ENCODE assay signal across 18 cellular contexts in genomic region chr6:36743538-36744441, GRCh38. TPM values are rescaled to one million over a fixed set of nuclear protein-coding genes. Genes with fewer than 3 reads are reported as not detected.
A peak's percentile ranks its signal among the peaks of the same experiment; 100 is the strongest.
DNase-seq lines count a peak whose midpoint lies in the region; ATAC-seq, FAIRE-seq and TF ChIP-seq lines count a peak whose summit lies in the region.
"Had no signal": no experiment of that assay in that cellular context is flagged by ENCODE, and none has a peak within 500 bp of the region (broad histone marks: within the 10 kb centered on the region; RNA-seq: fewer than 3 reads in every experiment).

No MANE protein-coding gene starts in this region.

- intact Hi-C loops in K562 (cut with micrococcal nuclease) = no loop called here

- H3K36me3 ChIP-seq in BLaER1 (no peaks in the 10 kb centered on the region), K562 (ENCODE audit: control insufficient read depth, insufficient read depth, low read length) (no peaks in the 10 kb centered on the region), mucosa of rectum (ENCODE audit: control insufficient read depth in 2 of 2, insufficient read depth in 2 of 2, low read length in 2 of 2) (no peaks in the 10 kb centered on the region)
- H3K36me3 ChIP-seq: sigmoid colon had no signal

- H3K9ac ChIP-seq in BLaER1 (peak overlapping the region; percentile 29; the same call in 1 of the 2 replicates), K562 (ENCODE audit: insufficient read depth in 1 of 2, low read depth in 2 of 2, low read length in 2 of 2) (peak overlapping the region in 1 of 2 experiments; percentile 28; a peak in 1 of 4 replicates), mucosa of rectum (ENCODE audit: low read depth in 1 of 2, low read length in 2 of 2) (peak overlapping the region; percentile 58 to 84)

- 17% methylated on average over 24 of the region's 24 CpGs for WGBS in K562 (ENCODE audit: insufficient coverage, low coverage, missing lambda C conversion rate)

- TF ChIP-seq POLR2A in K562 (conservative IDR thresholded peaks at IDR 0.05) = no peak

- POLR2A ChIA-PET in K562 (lab: Yijun Ruan, JAX) = interaction anchor here (0.6 to 1.6 kb wide), 4 partner anchors 14 to 254 kb away, joined by 3 to 5 read pairs (median 3); no protein-coding TSS in a partner anchor

- H3K4me1 Mint-ChIP-seq in IgD-negative memory B cell = peaks cover 41 to 51% (median 46%) of the 10 kb centered on the region in 3 donors

- H3K27me3 Mint-ChIP-seq in IgD-negative memory B cell = no peaks in the 10 kb centered on the region

- no peaks in the 10 kb centered on the region for H3K9me1 ChIP-seq in K562 (ENCODE audit: control insufficient read depth, insufficient read depth, low read length)

- ATAC-seq in K562 = no peak
- ATAC-seq: SK-N-SH treated with all-trans-retinoic acid at 6 μM for 48 hours had no signal

- DNase-seq in K562 (ENCODE audit: extremely low read depth in 1 of 4, low spot score in 3 of 4) = peak in 2 of 4 experiments; percentile 70 to 71
- DNase-seq in GM19238 (ENCODE audit: insufficient read length, low spot score) = no peak
- DNase-seq in NCI-H226 = no peak
- DNase-seq in NCI-H187 (lab: John Stamatoyannopoulos, UW) = no peak
- DNase-seq in NCI-H2107 (lab: John Stamatoyannopoulos, UW) = no peak
- DNase-seq: activated gamma-delta T cell, AML-193, DMS 273 treated with DMSO at 0.1 percent for 48 hours, glutamatergic neuron, HFFc6, mesendoderm, NCI-H2081, sigmoid colon had no signal

- H3K4me1 ChIP-seq in BLaER1 (peaks cover 75% of the 10 kb centered on the region), K562 (replicated peaks in 1 of 2; ENCODE audit: control insufficient read depth in 2 of 2, insufficient read depth in 2 of 2, low read length in 2 of 2) (peaks cover 0 to 15% of the 10 kb centered on the region in 2 experiments; a peak in 4 of 5 replicates), mucosa of rectum (ENCODE audit: control insufficient read depth in 2 of 2, insufficient read depth in 2 of 2, low read length in 2 of 2) (peaks cover 22 to 27% of the 10 kb centered on the region in 2 donors)
- H3K4me1 ChIP-seq: sigmoid colon had no signal

- no peaks in the 10 kb centered on the region for H3K9me3 Mint-ChIP-seq in IgD-negative memory B cell

- H4K20me1 ChIP-seq in BLaER1 = no peaks in the 10 kb centered on the region
- peaks cover 10% of the 10 kb centered on the region for H4K20me1 ChIP-seq in K562 (replicated peaks; ENCODE audit: control insufficient read depth, insufficient read depth, low read length)

- no peak for TF ChIP-seq RAD21 in K562 (CRISPR knock-in tag; conservative IDR thresholded peaks at IDR 0.05 in 1 of 2, IDR thresholded peaks at IDR 0.05 in 1 of 2)

- H3K27ac ChIP-seq in BLaER1 (peak overlapping the region; percentile 30; the same call in 1 of the 2 replicates), K562 (ENCODE audit: extremely low read depth, low read depth, low read length) (no peak overlapping the region), mucosa of rectum (ENCODE audit: low read depth in 2 of 2, low read length in 2 of 2) (peak overlapping the region; percentile 95 to 96)
- H3K27ac ChIP-seq: sigmoid colon had no signal

- no peak for TF ChIP-seq EP300 in K562 (IDR thresholded peaks at IDR 0.05; ENCODE audit: low read length)

- H3K27ac Mint-ChIP-seq in IgD-negative memory B cell = peak overlapping the region; percentile 81 to 96 (median 86)
- H3K27ac Mint-ChIP-seq: HFFc6 had no signal

- no TSS peak for BruUV-seq in K562 (replicated peaks; lab: Mats Ljungman, UMichigan)

- H3K9me3 ChIP-seq in BLaER1 = peaks cover 9% of the 10 kb centered on the region
- no peaks in the 10 kb centered on the region for H3K9me3 ChIP-seq in K562 (replicated peaks; ENCODE audit: control insufficient read depth, insufficient read depth, low read depth, low read length)
- H3K9me3 ChIP-seq in mucosa of rectum (ENCODE audit: control insufficient read depth in 2 of 2, low read length in 2 of 2) = no peaks in the 10 kb centered on the region
- H3K9me3 ChIP-seq: sigmoid colon had no signal

- peak overlapping the region; percentile 77 for H3K4me2 ChIP-seq in BLaER1
- no peak overlapping the region for H3K4me2 ChIP-seq in K562 (ENCODE audit: insufficient read depth, low read length)

- 0 out of 2 replicates have a peak overlapping the region, but pooled peaks have one; percentile 11 for H3K4me3 ChIP-seq in BLaER1
- no peak overlapping the region for H3K4me3 ChIP-seq in K562
- peak overlapping the region; percentile 36 to 59 for H3K4me3 ChIP-seq in mucosa of rectum (ENCODE audit: low read length in 2 of 2)
- H3K4me3 ChIP-seq: sigmoid colon had no signal

- no peaks in the 10 kb centered on the region for H3K27me3 ChIP-seq in BLaER1
- peaks cover 25 to 83% of the 10 kb centered on the region in 2 experiments; a peak in 4 of 5 replicates for H3K27me3 ChIP-seq in K562 (ENCODE audit: control insufficient read depth in 2 of 2, insufficient read depth in 2 of 2, low read length in 2 of 2)
- H3K27me3 ChIP-seq in mucosa of rectum (ENCODE audit: control insufficient read depth in 2 of 2, insufficient read depth in 2 of 2, low read length in 2 of 2) = no peaks in the 10 kb centered on the region
- H3K27me3 ChIP-seq: sigmoid colon had no signal

- TF ChIP-seq CTCF in K562 (IDR thresholded peaks at IDR 0.05 in 2 of 3, conservative IDR thresholded peaks at IDR 0.05 in 1 of 3; ENCODE audit: insufficient read depth in 2 of 3, low read depth in 1 of 3, low read length in 3 of 3) = no peak

- CTCF ChIA-PET in K562 (lab: Yijun Ruan, JAX; ENCODE audit: low intra/inter-chr PET ratio) = interaction anchor here (0.5 kb wide), 1 partner anchor 170 kb away, joined by 3 read pairs; no protein-coding TSS in a partner anchor

- in situ Hi-C loops in K562 (cut with MboI) = no loop called here

- peaks cover 9% of the 10 kb centered on the region for H3K36me3 Mint-ChIP-seq in IgD-negative memory B cell

- FAIRE-seq in K562 (lab: Jason Lieb, UNC) = no peak
- FAIRE-seq: islet of Langerhans had no signal

- H3K79me2 ChIP-seq in K562 (ENCODE audit: control insufficient read depth, insufficient read depth, low read length) = no peaks in the 10 kb centered on the region

- peak overlapping the region in 2 of 4 donors; percentile 70 to 79 for H3K4me3 Mint-ChIP-seq in IgD-negative memory B cell
- H3K4me3 Mint-ChIP-seq: HFFc6 had no signal

- no peak overlapping the region for H2AFZ ChIP-seq in K562 (ENCODE audit: low read depth, low read length)

TF ChIP-seq in K562, 482 proteins besides CTCF, POLR2A, EP300 and RAD21:
- TF ChIP-seq TFAP4 (CRISPR knock-in tag; IDR thresholded peaks at IDR 0.05; ENCODE audit: borderline replicate concordance) (0 out of 2 replicates have a peak, but pooled peaks have one; percentile 24), ETS2 (tag; IDR thresholded peaks at IDR 0.05; ENCODE audit: borderline replicate concordance, poor library complexity, severe bottlenecking) (no peak), VEZF1 (CRISPR knock-in tag; IDR thresholded peaks at IDR 0.05) (0 out of 2 replicates have a peak, but pooled peaks have one; percentile 8)

RNA-seq across cellular contexts. Expression of gene RAB44, which starts 46.2 kb away (rescaled TPM):
- polyA plus RNA-seq in IgD-negative memory B cell (not detected), K562 (2011; rRNA removed) (not detected in 2 replicates), K562 (2014; fragmentation: Illumina TruSeq; extraction: Trizol) (not detected in 2 replicates), K562 (2014; fragmentation: Nextera tagmentation; extraction: Ambion mirVana) (not detected), K562 (2014; rRNA removed) (not detected in 2 replicates)
- total RNA-seq in K562 (2011; cell fraction: chromatin; rRNA removed; ENCODE audit: low replicate concordance) = not detected in 2 replicates
- total RNA-seq in K562 (2011; cell fraction: nucleolus; rRNA removed) = 0.17 TPM in 1 of 2 replicates, not detected in the other
- not detected in 2 replicates for total RNA-seq in K562 (2011; cell fraction: nucleoplasm; rRNA removed)
- total RNA-seq in K562 (2014; rRNA removed) (not detected in 2 replicates), K562 (2014; rRNA removed; fragmentation: Illumina TruSeq; extraction: Trizol) (not detected in 2 replicates), K562 (2015; rRNA removed; fragmentation: Illumina TruSeq; extraction: Trizol) (not detected in 2 replicates), K562 (2021) (not detected in 2 replicates)
- not detected in 2 replicates for polyA plus RNA-seq in K562 (2011; cell fraction: cytosol; rRNA removed)
- not detected in 2 replicates for polyA plus RNA-seq in K562 (2011; cell fraction: nucleus; rRNA removed)
- 0.10 TPM in 1 of 2 replicates, not detected in the other for polyA plus RNA-seq in K562 (2012)
- polyA minus RNA-seq in K562 (2011; rRNA and poly(A)+ RNA removed) = not detected in 2 replicates
- not detected in 2 replicates for polyA minus RNA-seq in K562 (2011; cell fraction: cytosol; rRNA and poly(A)+ RNA removed)
- polyA minus RNA-seq in K562 (2011; cell fraction: nucleus; rRNA and poly(A)+ RNA removed) = not detected in 2 replicates
